Comparison of ENCODE assay signal across 22 cellular contexts in the genomic region with DNA sequence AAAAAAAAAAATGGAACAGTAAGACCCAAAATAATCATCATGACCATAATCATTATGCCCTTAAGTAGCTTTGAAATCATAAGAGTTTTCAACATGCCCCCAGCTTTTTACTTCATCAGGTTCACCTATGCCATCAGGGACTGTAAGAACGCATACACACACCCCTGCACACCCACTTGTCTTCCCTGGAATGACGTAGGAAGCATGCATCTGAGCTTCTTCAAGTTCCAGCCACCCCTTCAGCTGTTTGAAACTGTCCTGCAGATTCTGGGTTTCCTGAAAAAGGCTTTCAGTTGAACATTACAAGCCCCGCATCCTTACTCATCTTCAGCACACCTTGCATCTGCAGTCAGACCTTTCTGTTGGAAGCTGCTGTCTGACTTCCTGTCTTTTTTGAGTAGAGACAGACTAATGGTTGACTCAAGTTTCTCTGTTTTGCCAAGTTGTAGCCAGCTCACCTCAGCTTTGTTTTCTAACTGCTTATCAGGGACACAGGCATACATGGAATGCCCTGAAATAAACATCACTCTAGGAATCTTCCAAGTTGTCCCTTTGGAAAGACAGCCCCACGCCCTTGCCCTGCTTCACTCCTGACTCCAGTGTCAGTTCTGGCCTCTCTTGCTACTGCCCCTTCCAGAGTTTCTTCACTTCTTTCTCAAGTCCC. TPM values are rescaled to one million over a fixed set of nuclear protein-coding genes. Genes with fewer than 3 reads are reported as not detected.
DNase-seq lines count a peak whose midpoint lies in the region; ATAC-seq and TF ChIP-seq lines count a peak whose summit lies in the region.
"Had no signal": no experiment of that assay in that cellular context is flagged by ENCODE, and none has a peak within 500 bp of the region (broad histone marks: within the 10 kb centered on the region; RNA-seq: fewer than 3 reads in every experiment).

No MANE protein-coding gene starts in this region.

- no peaks in the 10 kb centered on the region for H3K36me3 ChIP-seq in parathyroid adenoma (ENCODE audit: control insufficient read depth, insufficient read depth, low read length)

- no peak overlapping the region for H3K4me2 ChIP-seq in parathyroid adenoma (ENCODE audit: low read length)

- no peak overlapping the region for H3K4me3 Mint-ChIP-seq in activated CD8-positive, alpha-beta T cell treated with anti-CD3 and anti-CD28 coated beads, Interleukin-2, amount 10 ng/mL, durations not matched to agents 7 days and 5 days
- no peak overlapping the region for H3K4me3 Mint-ChIP-seq in activated CD8-positive, alpha-beta T cell treated with anti-CD3 and anti-CD28 coated beads for 36 hours
- no peak overlapping the region for H3K4me3 Mint-ChIP-seq in endothelial cell (ENCODE audit: unreplicated experiment)
- H3K4me3 Mint-ChIP-seq: natural killer cell treated with Interleukin-12 subunit alpha and Interleukin-12 subunit beta and Interleukin-15 and Interleukin-18, amount 100 ng/mL, for 72 hours had no signal

- H3K27ac ChIP-seq in HL-60 (replicated peaks) (peak overlapping the region; percentile 35; the same call in 1 of the 2 replicates), dorsolateral prefrontal cortex (peak overlapping the region in 56 of 59 donors; percentile 43 to 97 (median 88)), parathyroid adenoma (peak overlapping the region; percentile 86)
- H3K27ac ChIP-seq: prostate gland, VCaP had no signal

- peaks cover 7% of the 10 kb centered on the region for H3K4me1 Mint-ChIP-seq in activated CD8-positive, alpha-beta T cell treated with anti-CD3 and anti-CD28 coated beads, Interleukin-2, amount 10 ng/mL, durations not matched to agents 7 days and 5 days (ENCODE audit: low read depth)
- H3K4me1 Mint-ChIP-seq in activated CD8-positive, alpha-beta T cell treated with anti-CD3 and anti-CD28 coated beads for 36 hours (ENCODE audit: low read depth), result no peaks in the 10 kb centered on the region
- peaks cover 20% of the 10 kb centered on the region for H3K4me1 Mint-ChIP-seq in endothelial cell (ENCODE audit: unreplicated experiment)

- H3K27ac Mint-ChIP-seq in activated CD8-positive, alpha-beta T cell treated with anti-CD3 and anti-CD28 coated beads, Interleukin-2, amount 10 ng/mL, durations not matched to agents 7 days and 5 days, result peak overlapping the region; percentile 60
- no peak overlapping the region for H3K27ac Mint-ChIP-seq in activated CD8-positive, alpha-beta T cell treated with anti-CD3 and anti-CD28 coated beads for 36 hours
- no peak overlapping the region for H3K27ac Mint-ChIP-seq in endothelial cell (ENCODE audit: unreplicated experiment)

- CTCF ChIA-PET in activated CD8-positive, alpha-beta T cell treated with anti-CD3 and anti-CD28 coated beads, Interleukin-2, amount 10 ng/mL, durations not matched to agents 7 days and 5 days (lab: Charles Lee), result no interaction called here
- CTCF ChIA-PET in activated CD8-positive, alpha-beta T cell treated with anti-CD3 and anti-CD28 coated beads for 36 hours (lab: Charles Lee), result interaction anchor here (1.5 kb wide), 1 partner anchor 46 kb away, joined by 3 read pairs; the partner anchor contains the start of genes ATG13 and HARBI1

- no peaks in the 10 kb centered on the region for H3K27me3 Mint-ChIP-seq in activated CD8-positive, alpha-beta T cell treated with anti-CD3 and anti-CD28 coated beads, Interleukin-2, amount 10 ng/mL, durations not matched to agents 7 days and 5 days (ENCODE audit: low read depth)
- no peaks in the 10 kb centered on the region for H3K27me3 Mint-ChIP-seq in activated CD8-positive, alpha-beta T cell treated with anti-CD3 and anti-CD28 coated beads for 36 hours
- no peaks in the 10 kb centered on the region for H3K27me3 Mint-ChIP-seq in endothelial cell (ENCODE audit: unreplicated experiment)
- H3K27me3 Mint-ChIP-seq: natural killer cell treated with Interleukin-12 subunit alpha and Interleukin-12 subunit beta and Interleukin-15 and Interleukin-18, amount 100 ng/mL, for 72 hours had no signal

- H3K4me3 ChIP-seq in HL-60 (replicated peaks; ENCODE audit: insufficient read depth, low read length), result no peak overlapping the region
- no peak overlapping the region for H3K4me3 ChIP-seq in dorsolateral prefrontal cortex
- no peak overlapping the region for H3K4me3 ChIP-seq in parathyroid adenoma (ENCODE audit: low read depth, low read length)
- H3K4me3 ChIP-seq: esophagus squamous epithelium, prostate gland, thyroid gland had no signal

- no peak for ATAC-seq in activated CD8-positive, alpha-beta T cell treated with anti-CD3 and anti-CD28 coated beads, Interleukin-2, amount 10 ng/mL, durations not matched to agents 7 days and 5 days
- no peak for ATAC-seq in activated CD8-positive, alpha-beta T cell treated with anti-CD3 and anti-CD28 coated beads for 36 hours
- no peak for ATAC-seq in GM21515 (IDR thresholded peaks at IDR 0.05; ENCODE audit: unreplicated experiment)
- ATAC-seq: natural killer cell treated with Interleukin-12 subunit alpha and Interleukin-12 subunit beta and Interleukin-15 and Interleukin-18, amount 100 ng/mL, for 72 hours had no signal

- H3K36me3 Mint-ChIP-seq in activated CD8-positive, alpha-beta T cell treated with anti-CD3 and anti-CD28 coated beads, Interleukin-2, amount 10 ng/mL, durations not matched to agents 7 days and 5 days (ENCODE audit: low read depth), result peaks cover 53% of the 10 kb centered on the region
- peaks cover 23% of the 10 kb centered on the region for H3K36me3 Mint-ChIP-seq in activated CD8-positive, alpha-beta T cell treated with anti-CD3 and anti-CD28 coated beads for 36 hours (ENCODE audit: low read depth)
- peaks cover 28% of the 10 kb centered on the region for H3K36me3 Mint-ChIP-seq in endothelial cell (ENCODE audit: low read depth, unreplicated experiment)

- POLR2A ChIA-PET in activated CD8-positive, alpha-beta T cell treated with anti-CD3 and anti-CD28 coated beads, Interleukin-2, amount 10 ng/mL, durations not matched to agents 7 days and 5 days (lab: Charles Lee), result interaction anchor here (0.6 kb wide), 1 partner anchor 20 kb away, joined by 3 read pairs; no protein-coding TSS in a partner anchor
- POLR2A ChIA-PET in activated CD8-positive, alpha-beta T cell treated with anti-CD3 and anti-CD28 coated beads for 36 hours (lab: Charles Lee), result interaction anchor here (0.8 kb wide), 1 partner anchor 172 kb away, joined by 3 read pairs; no protein-coding TSS in a partner anchor

- DNase-seq in activated CD8-positive, alpha-beta T cell treated with anti-CD3 and anti-CD28 coated beads, Interleukin-2, amount 10 ng/mL, durations not matched to agents 7 days and 5 days, result no peak
- no peak for DNase-seq in activated CD8-positive, alpha-beta T cell treated with anti-CD3 and anti-CD28 coated beads for 36 hours
- DNase-seq in HL-60 (ENCODE audit: low read depth in 1 of 2, low spot score in 1 of 2), result no peak
- DNase-seq in dorsolateral prefrontal cortex, result no peak
- no peak for DNase-seq in endothelial cell (ENCODE audit: low spot score)
- DNase-seq in NCI-H1092 treated with DMSO at 0.1 percent for 48 hours (lab: John Stamatoyannopoulos, UW), result no peak
- DNase-seq: C1 segment of cervical spinal cord; esophagus squamous epithelium; GDM1; NCI-H2081 treated with DMSO at 0.1 percent for 48 hours; NCI-H69; SIG-M5; stimulated activated CD4-positive, alpha-beta T cell treated with anti-CD3 and anti-CD28 coated beads, Interleukin-12 subunit alpha, Interleukin-12 subunit beta, amount 100 ng/mL, for 4 hours; T-helper 1 cell; thyroid gland had no signal

- H3K79me2 ChIP-seq in parathyroid adenoma, result no peaks in the 10 kb centered on the region

- peaks cover 11% of the 10 kb centered on the region for H3K4me1 ChIP-seq in parathyroid adenoma
- H3K4me1 ChIP-seq: prostate gland had no signal

- intact Hi-C loops in activated CD8-positive, alpha-beta T cell treated with anti-CD3 and anti-CD28 coated beads for 36 hours (cut with micrococcal nuclease), result no loop called here
- intact Hi-C loops in dorsolateral prefrontal cortex (cut with DNase I), result no loop called here

- H2AFZ ChIP-seq in parathyroid adenoma, result no peak overlapping the region

- no peaks in the 10 kb centered on the region for H3K9me3 ChIP-seq in parathyroid adenoma (ENCODE audit: control insufficient read depth, low read length)
- H3K9me3 ChIP-seq: esophagus squamous epithelium, prostate gland, thyroid gland had no signal

- no peak for TF ChIP-seq CTCF in activated CD8-positive, alpha-beta T cell treated with anti-CD3 and anti-CD28 coated beads for 36 hours (IDR thresholded peaks at IDR 0.05)
- TF ChIP-seq CTCF in HL-60 (IDR thresholded peaks at IDR 0.05; ENCODE audit: insufficient read depth, low read length) (no peak), dorsolateral prefrontal cortex (IDR thresholded peaks at IDR 0.05 in 54 of 56, conservative IDR thresholded peaks at IDR 0.05 in 2 of 56; ENCODE audit: low read depth in 1 of 56, partially characterized antibody in 56 of 56) (no peak), parathyroid adenoma (IDR thresholded peaks at IDR 0.05) (no peak), endothelial cell (IDR thresholded peaks at IDR 0.05; ENCODE audit: unreplicated experiment) (no peak)

- no peak overlapping the region for H3K9ac ChIP-seq in parathyroid adenoma

- H3K27me3 ChIP-seq in HL-60 (ENCODE audit: insufficient read depth, poor library complexity, severe bottlenecking) (no peaks in the 10 kb centered on the region), dorsolateral prefrontal cortex (no peaks in the 10 kb centered on the region), parathyroid adenoma (ENCODE audit: control insufficient read depth, insufficient read depth, low read length) (no peaks in the 10 kb centered on the region)
- H3K27me3 ChIP-seq: esophagus squamous epithelium, thyroid gland had no signal

- no peaks in the 10 kb centered on the region for H3K9me3 Mint-ChIP-seq in activated CD8-positive, alpha-beta T cell treated with anti-CD3 and anti-CD28 coated beads, Interleukin-2, amount 10 ng/mL, durations not matched to agents 7 days and 5 days (ENCODE audit: insufficient read depth)
- H3K9me3 Mint-ChIP-seq in activated CD8-positive, alpha-beta T cell treated with anti-CD3 and anti-CD28 coated beads for 36 hours, result no peaks in the 10 kb centered on the region
- no peaks in the 10 kb centered on the region for H3K9me3 Mint-ChIP-seq in endothelial cell (ENCODE audit: unreplicated experiment)
- H3K9me3 Mint-ChIP-seq: natural killer cell treated with Interleukin-12 subunit alpha and Interleukin-12 subunit beta and Interleukin-15 and Interleukin-18, amount 100 ng/mL, for 72 hours had no signal

RNA-seq across cellular contexts. Expression of gene ARHGAP1, which starts 37.0 kb away (rescaled TPM):
- total RNA-seq in activated CD8-positive, alpha-beta T cell treated with anti-CD3 and anti-CD28 coated beads, Interleukin-2, amount 10 ng/mL, durations not matched to agents 7 days and 5 days, result 10 to 100 TPM; 69.1 to 71.3 TPM
- 10 to 100 TPM; 32.7 to 34.5 TPM for total RNA-seq in activated CD8-positive, alpha-beta T cell treated with anti-CD3 and anti-CD28 coated beads for 36 hours
- total RNA-seq in dorsolateral prefrontal cortex (100 to 1,000 TPM in 13 of 120 experiments, 10 to 100 TPM in 107; 52.6 to 143 (median 80.0) TPM), endothelial cell (ENCODE audit: unreplicated experiment) (69.5 TPM)

RNA-seq across cellular contexts. Expression of gene ZNF408, which starts 37.4 kb away (rescaled TPM):
- total RNA-seq in activated CD8-positive, alpha-beta T cell treated with anti-CD3 and anti-CD28 coated beads, Interleukin-2, amount 10 ng/mL, durations not matched to agents 7 days and 5 days, result 10 to 100 TPM; 15.8 to 16.1 TPM
- total RNA-seq in activated CD8-positive, alpha-beta T cell treated with anti-CD3 and anti-CD28 coated beads for 36 hours, result 1 to 10 TPM; 9.2 to 9.7 TPM
- total RNA-seq in dorsolateral prefrontal cortex, result 10 to 100 TPM in 20 of 120 experiments, 1 to 10 TPM in 100; 4.8 to 15.1 (median 8.4) TPM
- 23.2 TPM for total RNA-seq in endothelial cell (ENCODE audit: unreplicated experiment)

RNA-seq across cellular contexts. Expression of gene ATG13, which starts 46.1 kb away (rescaled TPM):
- total RNA-seq in activated CD8-positive, alpha-beta T cell treated with anti-CD3 and anti-CD28 coated beads, Interleukin-2, amount 10 ng/mL, durations not matched to agents 7 days and 5 days, result 10 to 100 TPM; 57.8 to 58.4 TPM
- 10 to 100 TPM; 53.4 to 61.2 TPM for total RNA-seq in activated CD8-positive, alpha-beta T cell treated with anti-CD3 and anti-CD28 coated beads for 36 hours
- 100 to 1,000 TPM; 107 to 201 (median 150) TPM for total RNA-seq in dorsolateral prefrontal cortex
- 85.6 TPM for total RNA-seq in endothelial cell (ENCODE audit: unreplicated experiment)

RNA-seq across cellular contexts. Expression of gene HARBI1, which starts 46.4 kb away (rescaled TPM):
- total RNA-seq in activated CD8-positive, alpha-beta T cell treated with anti-CD3 and anti-CD28 coated beads, Interleukin-2, amount 10 ng/mL, durations not matched to agents 7 days and 5 days, result 1 to 10 TPM; 5.0 to 6.7 TPM
- 1 to 10 TPM; 3.1 to 3.3 TPM for total RNA-seq in activated CD8-positive, alpha-beta T cell treated with anti-CD3 and anti-CD28 coated beads for 36 hours
- total RNA-seq in dorsolateral prefrontal cortex, result 10 to 100 TPM in 23 of 120 experiments, 1 to 10 TPM in 97; 4.5 to 29.2 (median 8.0) TPM
- 6.1 TPM for total RNA-seq in endothelial cell (ENCODE audit: unreplicated experiment)

RNA-seq across cellular contexts. Expression of gene F2, which starts 55.6 kb away (rescaled TPM):
- total RNA-seq in activated CD8-positive, alpha-beta T cell treated with anti-CD3 and anti-CD28 coated beads, Interleukin-2, amount 10 ng/mL, durations not matched to agents 7 days and 5 days, result under 1 TPM in 1 of 2 experiments, not detected in 1; 0.16 TPM
- total RNA-seq in activated CD8-positive, alpha-beta T cell treated with anti-CD3 and anti-CD28 coated beads for 36 hours, result not detected
- total RNA-seq in dorsolateral prefrontal cortex (1 to 10 TPM in 10 of 120 experiments, under 1 TPM in 35, not detected in 75; 0.14 to 1.5 (median 0.67) TPM), endothelial cell (ENCODE audit: unreplicated experiment) (4.4 TPM)
- total RNA-seq: activated CD8-positive, alpha-beta memory T cell treated with anti-CD3 and anti-CD28 coated beads for 36 hours; dermis microvascular lymphatic vessel endothelial cell; thyroid gland had no signal

Comparison
In these comparisons a context has a peak if more than half of its experiments do, and no peak if none do; other contexts are left out.
1. H3K27ac ChIP-seq: peak in every context shown above with its lines; median percentile 88 in dorsolateral prefrontal cortex; 86 in parathyroid adenoma; 35 in HL-60.